8 cellular contexts compared by ENCODE assay signal in genomic region chr5:134758504-134759341, GRCh38. TPM values are rescaled to one million over a fixed set of nuclear protein-coding genes. Genes with fewer than 3 reads are reported as not detected.
DNase-seq lines count a peak whose midpoint lies in the region; ATAC-seq and TF ChIP-seq lines count a peak whose summit lies in the region.

TSS of gene DDX46 (plus strand) at chr5:134758779. CDS start at chr5:134758939, 160 bp downstream.

- WGBS in upper lobe of left lung, 2 donors, result 0 to 1% methylated on average over 11 to 53 of the region's 73 CpGs

- H3K27ac ChIP-seq in cardiac muscle cell, result peak within 1 kb of the TSS; percentile 63
- peak within 1 kb of the TSS; percentile 64 to 90 (median 84) for H3K27ac ChIP-seq in upper lobe of left lung

- intact Hi-C loops in posterior cingulate gyrus (cut with DNase I), result loop anchor here (1.0 to 5.0 kb wide), 3 partner anchors 20 to 147 kb away; partner anchors contain the start of genes C5orf24, CAMLG and PCBD2

- H3K9ac ChIP-seq in adipocyte (ENCODE audit: low read length), result peak within 1 kb of the TSS; percentile 94

- H3K4me3 ChIP-seq in adipocyte (ENCODE audit: low read length) (peak within 1 kb of the TSS; percentile 95), cardiac muscle cell (peak within 1 kb of the TSS; percentile 55), upper lobe of left lung (peak within 1 kb of the TSS; percentile 64 to 95 (median 81))

- TF ChIP-seq CTCF in GM12874 (IDR thresholded peaks at IDR 0.05; ENCODE audit: insufficient read depth, low read depth, low read length), result peak; percentile 89
- TF ChIP-seq CTCF in cardiac muscle cell (IDR thresholded peaks at IDR 0.05; ENCODE audit: low read depth, low read length), result peak; percentile 73
- peak; percentile 66 to 96 (median 84) for TF ChIP-seq CTCF in upper lobe of left lung (IDR thresholded peaks at IDR 0.05)

- H3K27me3 ChIP-seq in adipocyte (replicated peaks; ENCODE audit: control insufficient read depth, insufficient read depth, low read length) (no peaks in the 10 kb centered on the region), cardiac muscle cell (no peaks in the 10 kb centered on the region), upper lobe of left lung (no peaks in the 10 kb centered on the region)

- peak in 2 of 4 donors; percentile 66 to 82 for TF ChIP-seq POLR2A in upper lobe of left lung (IDR thresholded peaks at IDR 0.05)

- peaks cover under 1% of the 10 kb centered on the region for H3K36me3 ChIP-seq in adipocyte (ENCODE audit: control insufficient read depth, insufficient read depth, low read length, severe bottlenecking)
- no peaks in the 10 kb centered on the region for H3K36me3 ChIP-seq in cardiac muscle cell
- H3K36me3 ChIP-seq in upper lobe of left lung, result no peaks in the 10 kb centered on the region

- DNase-seq in NCI-H1417 treated with DMSO at 0.1 percent for 48 hours (lab: John Stamatoyannopoulos, UW) (peak; percentile 7), SW480 (ENCODE audit: low spot score) (peak; percentile 95), adipocyte (ENCODE audit: low read depth) (peak; percentile 99), cardiac muscle cell (ENCODE audit: low read depth in 1 of 2, low spot score in 1 of 2) (peak; percentile 94 to 96), posterior cingulate gyrus (peak; percentile 85 to 99 (median 92)), upper lobe of left lung (peak; percentile 96 to 98)

- H3K4me1 ChIP-seq in adipocyte (ENCODE audit: control insufficient read depth, insufficient read depth, low read length) (peaks cover 19% of the 10 kb centered on the region), cardiac muscle cell (ENCODE audit: low read depth) (peaks cover 10% of the 10 kb centered on the region), upper lobe of left lung (peaks cover 11 to 21% (median 18%) of the 10 kb centered on the region in 4 donors)

- peak in 1 of 4 donors; percentile 33 for TF ChIP-seq EP300 in upper lobe of left lung (IDR thresholded peaks at IDR 0.05)

- no peaks in the 10 kb centered on the region for H3K9me3 ChIP-seq in adipocyte (ENCODE audit: control insufficient read depth, low read length)
- no peaks in the 10 kb centered on the region for H3K9me3 ChIP-seq in cardiac muscle cell (ENCODE audit: low read depth)
- H3K9me3 ChIP-seq in upper lobe of left lung, result no peaks in the 10 kb centered on the region

- ATAC-seq in HG02763 (IDR thresholded peaks at IDR 0.05; ENCODE audit: unreplicated experiment) (peak; percentile 99), upper lobe of left lung (ENCODE audit: low FRiP score in 2 of 2) (peak; percentile 98 to 100)

RNA-seq across cellular contexts. Expression of gene DDX46, which starts in this region (rescaled TPM):
- total RNA-seq in cardiac muscle cell, result 16.1 and 25.9 TPM in 2 replicates
- 20.0 and 24.2 TPM in 2 replicates for polyA plus RNA-seq in cardiac muscle cell
- total RNA-seq in upper lobe of left lung, result 10 to 100 TPM; 31.2 to 68.9 (median 45.0) TPM

Comparison
In these comparisons a context has a peak if more than half of its experiments do, and no peak if none do; other contexts are left out.
1. Peak in every context shown above with its lines: DNase-seq, ATAC-seq, H3K4me3 ChIP-seq and H3K27ac ChIP-seq.
2. DNase-seq: peak in every context shown above with its lines; median percentile 99 in adipocyte; 97 in upper lobe of left lung; 95 in SW480; 95 in cardiac muscle cell; 92 in posterior cingulate gyrus; 7 in NCI-H1417 treated with DMSO at 0.1 percent for 48 hours.